In genomic region chr14:104285483-104285790, GRCh38 we compare ENCODE assay signal across 21 cellular contexts.
"Had no signal": no experiment of that assay in that cellular context is flagged by ENCODE, and none has a peak within 500 bp of the region (broad histone marks: within the 10 kb centered on the region; RNA-seq: fewer than 3 reads in every experiment).

No MANE protein-coding gene starts in this region.

- H3K36me3 ChIP-seq: ovary, right lobe of liver, spleen, tibial artery, upper lobe of left lung, vagina had no signal

- H3K4me1 Mint-ChIP-seq: stimulated activated memory B cell treated with anti-CD40 and anti-IgM and Interleukin-4, amounts not matched to agents 10 μg/mL and 1 μg/mL and 100 μg/mL, for 72 hours had no signal

- H3K4me3 Mint-ChIP-seq: dendritic cell treated with granulocyte-macrophage colony-stimulating factor and Interleukin-4, amounts not matched to agents 40 ng/mL and 50 ng/mL, for 4 days; effector memory CD8-positive, alpha-beta T cell; naive thymus-derived CD4-positive, alpha-beta T cell; neural crest cell; stimulated activated memory B cell treated with anti-CD40 and anti-IgM and Interleukin-4, amounts not matched to agents 10 μg/mL and 1 μg/mL and 100 μg/mL, for 72 hours; stimulated activated naive CD8-positive, alpha-beta T cell treated with anti-CD3 and anti-CD28 coated beads, Interleukin-15, Interleukin-2, amounts not matched to agents 100 ng/mL and 50 ng/mL, for 24 hours had no signal

- H3K4me1 ChIP-seq: foreskin keratinocyte, spleen, tibial artery, upper lobe of left lung, vagina had no signal

- H3K4me3 ChIP-seq: hepatocyte, ovary, right lobe of liver, spleen, tibial artery, upper lobe of left lung, vagina had no signal

- ATAC-seq: effector memory CD8-positive, alpha-beta T cell; foreskin keratinocyte; left colon; naive thymus-derived CD4-positive, alpha-beta T cell; right lobe of liver; stimulated activated memory B cell treated with anti-CD40 and anti-IgM and Interleukin-4, amounts not matched to agents 10 μg/mL and 1 μg/mL and 100 μg/mL, for 72 hours had no signal

- H3K36me3 Mint-ChIP-seq: naive thymus-derived CD4-positive, alpha-beta T cell; stimulated activated memory B cell treated with anti-CD40 and anti-IgM and Interleukin-4, amounts not matched to agents 10 μg/mL and 1 μg/mL and 100 μg/mL, for 72 hours had no signal

- H3K27ac Mint-ChIP-seq: dendritic cell treated with granulocyte-macrophage colony-stimulating factor and Interleukin-4, amounts not matched to agents 40 ng/mL and 50 ng/mL, for 4 days; effector memory CD8-positive, alpha-beta T cell; naive thymus-derived CD4-positive, alpha-beta T cell; progenitor cell of endocrine pancreas; stimulated activated memory B cell treated with anti-CD40 and anti-IgM and Interleukin-4, amounts not matched to agents 10 μg/mL and 1 μg/mL and 100 μg/mL, for 72 hours; stimulated activated naive CD8-positive, alpha-beta T cell treated with anti-CD3 and anti-CD28 coated beads, Interleukin-15, Interleukin-2, amounts not matched to agents 100 ng/mL and 50 ng/mL, for 24 hours had no signal

- H3K9me3 ChIP-seq: ovary, right lobe of liver, spleen, tibial artery, upper lobe of left lung, vagina had no signal

- H3K27me3 Mint-ChIP-seq: dendritic cell treated with granulocyte-macrophage colony-stimulating factor and Interleukin-4, amounts not matched to agents 40 ng/mL and 50 ng/mL, for 4 days; naive thymus-derived CD4-positive, alpha-beta T cell; stimulated activated naive CD8-positive, alpha-beta T cell treated with anti-CD3 and anti-CD28 coated beads, Interleukin-15, Interleukin-2, amounts not matched to agents 100 ng/mL and 50 ng/mL, for 24 hours had no signal

- H3K27ac ChIP-seq: foreskin keratinocyte, hepatocyte, ovary, right lobe of liver, spleen, tibial artery, upper lobe of left lung, vagina had no signal

- H3K27me3 ChIP-seq: foreskin keratinocyte, hepatocyte, ovary, right lobe of liver, upper lobe of left lung, vagina had no signal

- DNase-seq: effector memory CD8-positive, alpha-beta T cell; foreskin keratinocyte; mammary epithelial cell; naive thymus-derived CD4-positive, alpha-beta T cell; nucleus accumbens; stimulated activated CD4-positive, alpha-beta T cell treated with anti-CD3 and anti-CD28 coated beads, Interleukin-15, amount 100 ng/mL, for 24 hours; stimulated activated CD4-positive, alpha-beta T cell treated with anti-CD3 and anti-CD28 coated beads, Interleukin-1b, Interleukin-23, amount 100 ng/mL, for 48 hours; stimulated activated CD4-positive, alpha-beta T cell treated with anti-CD3 and anti-CD28 coated beads, Interleukin-4, amount 100 ng/mL, for 24 hours had no signal
